10 cellular contexts compared by ENCODE assay signal in the genomic region with DNA sequence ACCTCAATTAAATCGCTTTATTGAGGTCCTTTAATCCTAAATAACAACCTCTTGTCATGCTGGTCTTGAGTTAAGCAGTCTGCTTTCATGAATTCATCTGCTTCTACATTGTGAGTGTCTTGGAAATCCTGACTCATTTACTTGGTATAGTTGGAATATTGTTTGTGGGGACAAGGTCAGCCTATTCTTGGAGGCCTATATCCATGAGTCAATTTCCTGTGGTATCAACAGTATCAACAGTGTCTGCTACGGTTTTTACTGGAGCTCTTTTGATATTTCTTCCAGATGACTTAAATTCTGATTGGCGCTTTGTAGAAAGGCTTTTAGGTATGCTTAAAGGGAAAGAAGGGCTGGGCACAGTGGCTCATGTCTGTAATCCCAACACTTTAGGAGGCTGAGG.
DNase-seq lines count a peak whose midpoint lies in the region; ATAC-seq and TF ChIP-seq lines count a peak whose summit lies in the region.
"Had no signal": no experiment of that assay in that cellular context is flagged by ENCODE, and none has a peak within 500 bp of the region (broad histone marks: within the 10 kb centered on the region; RNA-seq: fewer than 3 reads in every experiment).

No MANE protein-coding gene starts in this region.

- H3K4me3 ChIP-seq in fibroblast of pulmonary artery (replicated peaks; ENCODE audit: low read depth, low read length), result no peak overlapping the region

- TF ChIP-seq CTCF in fibroblast of pulmonary artery (IDR thresholded peaks at IDR 0.05; ENCODE audit: low read length, missing control alignments) (no peak), GM10248 (IDR thresholded peaks at IDR 0.05; ENCODE audit: control extremely low read depth, extremely low read depth, low read depth, missing control alignments) (no peak)

- POLR2A ChIA-PET in GM10248 (lab: Yijun Ruan, JAX), result no interaction called here

- in situ Hi-C loops in SK-MEL-5 (cut with HindIII; ENCODE audit: low pct_unique_long_range_greater_than_20kb, low sequenced_read_pairs), result no loop called here

- DNase-seq in A172 (ENCODE audit: low spot score), result peak; percentile 56
- DNase-seq in ELR (ENCODE audit: low read depth), result peak; percentile 88
- DNase-seq in SK-MEL-5 (ENCODE audit: low read depth, low spot score), result peak; percentile 81
- peak; percentile 45 for DNase-seq in fibroblast of pulmonary artery (ENCODE audit: low read depth)
- DNase-seq in GM10248 (ENCODE audit: extremely low spot score), result no peak
- DNase-seq in activated T-helper 2 cell treated with anti-CD3 and anti-CD28 coated beads, Interferon-gamma antibody, Interleukin-2, Interleukin-4, amounts not matched to agents 10 μg/mL and 5 μg/mL and 100 μg/mL, durations not matched to agents 14 hours and 24 hours and 36 hours (ENCODE audit: low spot score), result no peak
- no peak for DNase-seq in activated gamma-delta T cell (lab: John Stamatoyannopoulos, UW)
- DNase-seq: substantia nigra had no signal

- peaks cover 28% of the 10 kb centered on the region for H3K9me3 Mint-ChIP-seq in activated T-helper 2 cell treated with anti-CD3 and anti-CD28 coated beads, Interferon-gamma antibody, Interleukin-2, Interleukin-4, amounts not matched to agents 10 μg/mL and 5 μg/mL and 100 μg/mL, durations not matched to agents 14 hours and 24 hours and 36 hours

- no peaks in the 10 kb centered on the region for H3K27me3 Mint-ChIP-seq in activated T-helper 2 cell treated with anti-CD3 and anti-CD28 coated beads, Interferon-gamma antibody, Interleukin-2, Interleukin-4, amounts not matched to agents 10 μg/mL and 5 μg/mL and 100 μg/mL, durations not matched to agents 14 hours and 24 hours and 36 hours (ENCODE audit: low read depth)

- peaks cover 35% of the 10 kb centered on the region for H3K36me3 Mint-ChIP-seq in activated T-helper 2 cell treated with anti-CD3 and anti-CD28 coated beads, Interferon-gamma antibody, Interleukin-2, Interleukin-4, amounts not matched to agents 10 μg/mL and 5 μg/mL and 100 μg/mL, durations not matched to agents 14 hours and 24 hours and 36 hours (ENCODE audit: low read depth)

- intact Hi-C loops in activated T-helper 2 cell treated with anti-CD3 and anti-CD28 coated beads, Interferon-gamma antibody, Interleukin-2, Interleukin-4, amounts not matched to agents 10 μg/mL and 5 μg/mL and 100 μg/mL, durations not matched to agents 14 hours and 24 hours and 36 hours (cut with micrococcal nuclease), result no loop called here

- no peak overlapping the region for H3K4me3 Mint-ChIP-seq in activated T-helper 2 cell treated with anti-CD3 and anti-CD28 coated beads, Interferon-gamma antibody, Interleukin-2, Interleukin-4, amounts not matched to agents 10 μg/mL and 5 μg/mL and 100 μg/mL, durations not matched to agents 14 hours and 24 hours and 36 hours (ENCODE audit: low read depth)

- ATAC-seq in HG03565 (IDR thresholded peaks at IDR 0.05; ENCODE audit: unreplicated experiment), result no peak
- ATAC-seq: HepG2 had no signal

- H3K4me1 Mint-ChIP-seq in activated T-helper 2 cell treated with anti-CD3 and anti-CD28 coated beads, Interferon-gamma antibody, Interleukin-2, Interleukin-4, amounts not matched to agents 10 μg/mL and 5 μg/mL and 100 μg/mL, durations not matched to agents 14 hours and 24 hours and 36 hours (ENCODE audit: low read depth), result peaks cover 50% of the 10 kb centered on the region

- CTCF ChIA-PET in GM10248 (lab: Yijun Ruan, JAX), result interaction anchor here (1.4 kb wide), 1 partner anchor 20 kb away, joined by 4 read pairs; no protein-coding TSS in a partner anchor

- no peak overlapping the region for H3K27ac Mint-ChIP-seq in activated T-helper 2 cell treated with anti-CD3 and anti-CD28 coated beads, Interferon-gamma antibody, Interleukin-2, Interleukin-4, amounts not matched to agents 10 μg/mL and 5 μg/mL and 100 μg/mL, durations not matched to agents 14 hours and 24 hours and 36 hours

Comparison
In these comparisons a context has a peak if more than half of its experiments do, and no peak if none do; other contexts are left out.
1. DNase-seq: peak in A172 (single experiment), ELR (single experiment), SK-MEL-5 (single experiment) and fibroblast of pulmonary artery (single experiment); none in GM10248 (single experiment), activated T-helper 2 cell treated with anti-CD3 and anti-CD28 coated beads, Interferon-gamma antibody, Interleukin-2, Interleukin-4, amounts not matched to agents 10 μg/mL and 5 μg/mL and 100 μg/mL, durations not matched to agents 14 hours and 24 hours and 36 hours (single experiment) and activated gamma-delta T cell (single experiment).